15 cellular contexts compared by ENCODE assay signal in the genomic region with DNA sequence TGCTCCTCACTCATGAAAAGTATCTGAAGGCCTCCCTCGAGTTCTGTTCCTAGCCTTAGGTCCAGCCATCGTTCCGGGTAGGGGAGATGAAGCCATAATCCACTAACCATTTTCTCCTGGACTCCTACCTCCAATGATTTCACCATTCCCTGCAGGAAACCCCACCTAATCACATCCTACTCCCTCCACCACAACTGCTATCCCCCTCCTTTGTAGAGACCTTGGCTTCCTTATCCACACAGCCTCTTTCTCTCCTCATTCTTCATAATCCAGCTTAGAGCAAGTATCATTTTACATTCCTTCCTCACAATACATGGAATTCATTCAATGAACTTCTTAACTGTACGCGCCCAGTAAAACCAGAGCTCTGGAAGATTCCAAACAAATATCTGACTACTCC. TPM values are rescaled to one million over a fixed set of nuclear protein-coding genes. Genes with fewer than 3 reads are reported as not detected.
DNase-seq lines count a peak whose midpoint lies in the region; ATAC-seq and TF ChIP-seq lines count a peak whose summit lies in the region.
"Had no signal": no experiment of that assay in that cellular context is flagged by ENCODE, and none has a peak within 500 bp of the region (broad histone marks: within the 10 kb centered on the region; RNA-seq: fewer than 3 reads in every experiment).

No MANE protein-coding gene starts in this region.

- H2AK5ac ChIP-seq in mesenchymal stem cell (ENCODE audit: low read length, severe bottlenecking) = no peak overlapping the region

- H3K4me3 Mint-ChIP-seq in stimulated activated naive CD8-positive, alpha-beta T cell treated with anti-CD3 and anti-CD28 coated beads, Interleukin-15, Interleukin-2, amounts not matched to agents 100 ng/mL and 50 ng/mL, for 24 hours = peak overlapping the region; percentile 23
- H3K4me3 Mint-ChIP-seq in activated T-helper 17 cell treated with anti-CD3 and anti-CD28 coated beads, Interleukin-2, amount 50 U/mL, for 72 hours = peak overlapping the region; percentile 32

- no peak for DNase-seq in stimulated activated naive CD8-positive, alpha-beta T cell treated with anti-CD3 and anti-CD28 coated beads, Interleukin-15, Interleukin-2, amounts not matched to agents 100 U/mL and 50 U/mL, for 24 hours
- DNase-seq in mesenchymal stem cell = no peak
- DNase-seq in MG63 = no peak
- DNase-seq in upper lobe of right lung = no peak
- DNase-seq in DMS153 (lab: John Stamatoyannopoulos, UW) = no peak
- DNase-seq: activated CD4-positive, alpha-beta T cell treated with anti-CD3 and anti-CD28 coated beads for 4 hours; MV-4-11; NCI-H226; OCI-M1; stomach had no signal

- H4K8ac ChIP-seq in mesenchymal stem cell (ENCODE audit: low read length) = peak overlapping the region; percentile 0

- no peaks in the 10 kb centered on the region for H3K27me3 ChIP-seq in mesenchymal stem cell (ENCODE audit: control insufficient read depth in 1 of 2, insufficient read depth in 1 of 2, low read length in 2 of 2)
- no peaks in the 10 kb centered on the region for H3K27me3 ChIP-seq in MG63
- H3K27me3 ChIP-seq in upper lobe of right lung = no peaks in the 10 kb centered on the region
- H3K27me3 ChIP-seq: stomach had no signal

- H3K79me1 ChIP-seq in mesenchymal stem cell (replicated peaks; ENCODE audit: low read length, poor library complexity, severe bottlenecking) = peaks cover 17% of the 10 kb centered on the region

- H3K9me3 Mint-ChIP-seq in stimulated activated naive CD8-positive, alpha-beta T cell treated with anti-CD3 and anti-CD28 coated beads, Interleukin-15, Interleukin-2, amounts not matched to agents 100 ng/mL and 50 ng/mL, for 24 hours = no peaks in the 10 kb centered on the region
- H3K9me3 Mint-ChIP-seq in activated T-helper 17 cell treated with anti-CD3 and anti-CD28 coated beads, Interleukin-2, amount 50 U/mL, for 72 hours = no peaks in the 10 kb centered on the region

- no peak overlapping the region for H2BK15ac ChIP-seq in mesenchymal stem cell (ENCODE audit: low read depth, poor library complexity, severe bottlenecking)

- intact Hi-C loops in upper lobe of right lung (cut with DNase I) = no loop called here

- peaks cover 79% of the 10 kb centered on the region for H3K4me1 Mint-ChIP-seq in stimulated activated naive CD8-positive, alpha-beta T cell treated with anti-CD3 and anti-CD28 coated beads, Interleukin-15, Interleukin-2, amounts not matched to agents 100 ng/mL and 50 ng/mL, for 24 hours (ENCODE audit: low read depth)
- peaks cover 46% of the 10 kb centered on the region for H3K4me1 Mint-ChIP-seq in activated T-helper 17 cell treated with anti-CD3 and anti-CD28 coated beads, Interleukin-2, amount 50 U/mL, for 72 hours

- 94% methylated on average over 5 of the region's 5 CpGs for WGBS in mesenchymal stem cell

- no peak overlapping the region for H3K4me2 ChIP-seq in mesenchymal stem cell (ENCODE audit: low read length, poor library complexity, severe bottlenecking)

- no peak for TF ChIP-seq CTCF in upper lobe of right lung (IDR thresholded peaks at IDR 0.05)

- peaks cover 60 to 98% of the 10 kb centered on the region in 2 experiments for H3K36me3 ChIP-seq in mesenchymal stem cell (ENCODE audit: control insufficient read depth in 1 of 2, insufficient read depth in 2 of 2, low read depth in 1 of 2, low read length in 2 of 2)
- H3K36me3 ChIP-seq in MG63 = peaks cover 99% of the 10 kb centered on the region
- peaks cover 99% of the 10 kb centered on the region for H3K36me3 ChIP-seq in upper lobe of right lung

- H4K91ac ChIP-seq in mesenchymal stem cell (ENCODE audit: low read length) = no peak overlapping the region

- H3K23ac ChIP-seq in mesenchymal stem cell (ENCODE audit: low read length in 2 of 2) = no peak overlapping the region

- no peak overlapping the region for H2AFZ ChIP-seq in mesenchymal stem cell (ENCODE audit: low read depth, low read length)

- no peak overlapping the region for H3K18ac ChIP-seq in mesenchymal stem cell (ENCODE audit: low read depth in 1 of 2, low read length in 2 of 2)

- no peak overlapping the region for H3K14ac ChIP-seq in mesenchymal stem cell (ENCODE audit: low read length in 2 of 2)

- H3K4ac ChIP-seq in mesenchymal stem cell (ENCODE audit: low read depth in 1 of 2, low read length in 2 of 2) = no peak overlapping the region

- no peak overlapping the region for H3K27ac ChIP-seq in mesenchymal stem cell (ENCODE audit: low read length, poor library complexity, severe bottlenecking)
- H3K27ac ChIP-seq in upper lobe of right lung = no peak overlapping the region

- H3K4me1 ChIP-seq in mesenchymal stem cell (ENCODE audit: control insufficient read depth, insufficient read depth, low read depth, low read length) = peaks cover 4% of the 10 kb centered on the region
- peaks cover 24% of the 10 kb centered on the region for H3K4me1 ChIP-seq in upper lobe of right lung

- no peak overlapping the region for H3K4me3 ChIP-seq in mesenchymal stem cell (ENCODE audit: insufficient read depth in 1 of 2, low read depth in 1 of 2, low read length in 2 of 2)
- H3K4me3 ChIP-seq in MG63 = no peak overlapping the region
- no peak overlapping the region for H3K4me3 ChIP-seq in upper lobe of right lung
- H3K4me3 ChIP-seq: stomach had no signal

- H3K36me3 Mint-ChIP-seq in stimulated activated naive CD8-positive, alpha-beta T cell treated with anti-CD3 and anti-CD28 coated beads, Interleukin-15, Interleukin-2, amounts not matched to agents 100 ng/mL and 50 ng/mL, for 24 hours (ENCODE audit: low read depth) = peaks cover 94% of the 10 kb centered on the region
- H3K36me3 Mint-ChIP-seq in activated T-helper 17 cell treated with anti-CD3 and anti-CD28 coated beads, Interleukin-2, amount 50 U/mL, for 72 hours (ENCODE audit: low read depth) = peaks cover 100% of the 10 kb centered on the region

- no peak overlapping the region for H2BK5ac ChIP-seq in mesenchymal stem cell (ENCODE audit: low read depth, low read length, poor library complexity, severe bottlenecking)

- H3K9me3 ChIP-seq in mesenchymal stem cell (ENCODE audit: control insufficient read depth, low read length) (no peaks in the 10 kb centered on the region), MG63 (no peaks in the 10 kb centered on the region), upper lobe of right lung (no peaks in the 10 kb centered on the region)
- H3K9me3 ChIP-seq: stomach had no signal

- peak overlapping the region; percentile 12 for H3K9ac ChIP-seq in mesenchymal stem cell (ENCODE audit: low read length)

- H3K27me3 Mint-ChIP-seq in stimulated activated naive CD8-positive, alpha-beta T cell treated with anti-CD3 and anti-CD28 coated beads, Interleukin-15, Interleukin-2, amounts not matched to agents 100 ng/mL and 50 ng/mL, for 24 hours = no peaks in the 10 kb centered on the region
- no peaks in the 10 kb centered on the region for H3K27me3 Mint-ChIP-seq in activated T-helper 17 cell treated with anti-CD3 and anti-CD28 coated beads, Interleukin-2, amount 50 U/mL, for 72 hours

- no peak overlapping the region for H2BK12ac ChIP-seq in mesenchymal stem cell (ENCODE audit: low read length in 2 of 2)

- no peak overlapping the region for H2BK120ac ChIP-seq in mesenchymal stem cell (ENCODE audit: low read depth, low read length)

- ATAC-seq in stimulated activated naive CD8-positive, alpha-beta T cell treated with anti-CD3 and anti-CD28 coated beads, Interleukin-15, Interleukin-2, amounts not matched to agents 100 U/mL and 50 U/mL, for 24 hours = no peak
- ATAC-seq in activated T-helper 17 cell treated with anti-CD3 and anti-CD28 coated beads, Interleukin-2, amount 50 U/mL, for 72 hours (replicated peaks) = no peak
- ATAC-seq in upper lobe of right lung (no peak), GM19324 (IDR thresholded peaks at IDR 0.05; ENCODE audit: low FRiP score, unreplicated experiment) (no peak)

- peak overlapping the region; percentile 88 for H3K27ac Mint-ChIP-seq in stimulated activated naive CD8-positive, alpha-beta T cell treated with anti-CD3 and anti-CD28 coated beads, Interleukin-15, Interleukin-2, amounts not matched to agents 100 ng/mL and 50 ng/mL, for 24 hours
- H3K27ac Mint-ChIP-seq in activated T-helper 17 cell treated with anti-CD3 and anti-CD28 coated beads, Interleukin-2, amount 50 U/mL, for 72 hours = peak overlapping the region; percentile 86

RNA-seq across cellular contexts. Expression of gene HNRNPF, which starts 18.7 kb away (rescaled TPM):
- 100 to 1,000 TPM; 306 to 483 TPM for total RNA-seq in activated T-helper 17 cell treated with anti-CD3 and anti-CD28 coated beads, Interleukin-2, amount 50 U/mL, for 72 hours
- polyA plus RNA-seq in mesenchymal stem cell (2013, experiment 1 of 2) = 115 TPM
- polyA plus RNA-seq in mesenchymal stem cell (2013, experiment 2 of 2) = 117 TPM
- total RNA-seq in MG63 (2014; rRNA removed; shearing (Covaris generic); ENCODE audit: low replicate concordance) = 286 and 294 TPM in 2 replicates
- 183 TPM for total RNA-seq in upper lobe of right lung

RNA-seq across cellular contexts. Expression of gene FXYD4, which starts 18.9 kb away (rescaled TPM):
- total RNA-seq in activated T-helper 17 cell treated with anti-CD3 and anti-CD28 coated beads, Interleukin-2, amount 50 U/mL, for 72 hours = not detected
- polyA plus RNA-seq in mesenchymal stem cell (2013, experiment 1 of 2) = not detected
- not detected for polyA plus RNA-seq in mesenchymal stem cell (2013, experiment 2 of 2)
- not detected in 2 replicates for total RNA-seq in MG63 (2014; rRNA removed; shearing (Covaris generic); ENCODE audit: low replicate concordance)
- total RNA-seq in upper lobe of right lung = 1.1 TPM
- total RNA-seq: fibroblast of villous mesenchyme, mononuclear cell, stomach had no signal

RNA-seq across cellular contexts. Expression of gene ZNF487, which starts 46.6 kb away (rescaled TPM):
- 1 to 10 TPM; 2.5 to 2.9 TPM for total RNA-seq in activated T-helper 17 cell treated with anti-CD3 and anti-CD28 coated beads, Interleukin-2, amount 50 U/mL, for 72 hours
- polyA plus RNA-seq in mesenchymal stem cell (2013, experiment 1 of 2) = 3.1 TPM
- polyA plus RNA-seq in mesenchymal stem cell (2013, experiment 2 of 2) = 3.3 TPM
- 1.3 and 5.4 TPM in 2 replicates for total RNA-seq in MG63 (2014; rRNA removed; shearing (Covaris generic); ENCODE audit: low replicate concordance)
- total RNA-seq in upper lobe of right lung = 5.6 TPM
